Comparison of ENCODE assay signal across 9 cellular contexts in genomic region chr3:108088697-108089096, GRCh38. TPM values are rescaled to one million over a fixed set of nuclear protein-coding genes. Genes with fewer than 3 reads are reported as not detected.
DNase-seq lines count a peak whose midpoint lies in the region; ATAC-seq and TF ChIP-seq lines count a peak whose summit lies in the region.
"Had no signal": no experiment of that assay in that cellular context is flagged by ENCODE, and none has a peak within 500 bp of the region (broad histone marks: within the 10 kb centered on the region; RNA-seq: fewer than 3 reads in every experiment).

No MANE protein-coding gene starts in this region.

- ATAC-seq in heart left ventricle (no peak), Right ventricle myocardium inferior (no peak), HG02798 (IDR thresholded peaks at IDR 0.05; ENCODE audit: poor library complexity, unreplicated experiment) (peak; percentile 31), psoas muscle (no peak)

- no peaks in the 10 kb centered on the region for H3F3A ChIP-seq in OCI-LY1 (ENCODE audit: insufficient read depth, low read length)

- POLR2A ChIA-PET in HEK293T (lab: Yijun Ruan, JAX), result no interaction called here

- H3K4me2 ChIP-seq in OCI-LY1 (ENCODE audit: low read length), result peak overlapping the region; percentile 89

- H3K9me3 ChIP-seq in heart left ventricle (no peaks in the 10 kb centered on the region), OCI-LY1 (ENCODE audit: low read length) (no peaks in the 10 kb centered on the region), psoas muscle (no peaks in the 10 kb centered on the region)

- H3K4me1 ChIP-seq in heart left ventricle, result peaks cover 0 to 63% (median 19%) of the 10 kb centered on the region in 12 donors
- H3K4me1 ChIP-seq in OCI-LY1 (ENCODE audit: insufficient read depth, low read length, severe bottlenecking), result peaks cover 46% of the 10 kb centered on the region
- peaks cover 7% of the 10 kb centered on the region for H3K4me1 ChIP-seq in psoas muscle

- TF ChIP-seq CTCF in heart left ventricle (IDR thresholded peaks at IDR 0.05), result no peak
- TF ChIP-seq CTCF in OCI-LY1 (IDR thresholded peaks at IDR 0.05; ENCODE audit: low read length), result no peak
- no peak for TF ChIP-seq CTCF in psoas muscle (IDR thresholded peaks at IDR 0.05)

- no peaks in the 10 kb centered on the region for H3K27me3 ChIP-seq in heart left ventricle
- no peaks in the 10 kb centered on the region for H3K27me3 ChIP-seq in OCI-LY1 (ENCODE audit: insufficient read depth, low read length)
- no peaks in the 10 kb centered on the region for H3K27me3 ChIP-seq in psoas muscle (ENCODE audit: insufficient read depth in 3 of 3, low read length in 2 of 3)

- H3K27ac ChIP-seq in heart left ventricle (peak overlapping the region in 1 of 12 donors; percentile 97), OCI-LY1 (ENCODE audit: low read depth, low read length, poor library complexity, severe bottlenecking) (peak overlapping the region; percentile 24), psoas muscle (no peak overlapping the region)
- H3K27ac ChIP-seq: epithelial cell of prostate had no signal

- no peak overlapping the region for H2AFZ ChIP-seq in OCI-LY1 (ENCODE audit: low read length)

- no peaks in the 10 kb centered on the region for H3K9me2 ChIP-seq in OCI-LY1 (ENCODE audit: low read depth, low read length)

- CTCF ChIA-PET in HEK293T (lab: Yijun Ruan, JAX), result no interaction called here

- H3K79me2 ChIP-seq in OCI-LY1 (ENCODE audit: insufficient read depth, low read length), result peaks cover 67% of the 10 kb centered on the region

- H3K36me3 ChIP-seq in heart left ventricle (peaks cover 0 to 8% (median 0%) of the 10 kb centered on the region in 9 donors), OCI-LY1 (ENCODE audit: insufficient read depth, low read length) (peaks cover 16% of the 10 kb centered on the region; the same call in 1 of the 2 replicates), psoas muscle (ENCODE audit: insufficient read depth in 1 of 2, low read depth in 1 of 2) (no peaks in the 10 kb centered on the region)

- H4K20me1 ChIP-seq in OCI-LY1 (ENCODE audit: insufficient read depth, low read length), result no peaks in the 10 kb centered on the region

- DNase-seq in heart left ventricle, result no peak
- no peak for DNase-seq in Right ventricle myocardium inferior (ENCODE audit: missing footprints)
- peak; percentile 41 for DNase-seq in central memory CD4-positive, alpha-beta T cell
- DNase-seq in psoas muscle, result no peak
- DNase-seq in HEK293T (ENCODE audit: extremely low spot score), result no peak
- no peak for DNase-seq in activated gamma-delta T cell (lab: John Stamatoyannopoulos, UW)

- 22 to 50% (median 40%) methylated on average over 2 of the region's 2 CpGs for WGBS in heart left ventricle, 4 donors
- WGBS in psoas muscle, 3 donors, result 31 to 49% (median 36%) methylated on average over 2 of the region's 2 CpGs

- H3K4me3 ChIP-seq in heart left ventricle (peak overlapping the region in 10 of 12 donors; percentile 28 to 98 (median 92)), OCI-LY1 (ENCODE audit: low read depth, low read length, poor library complexity, severe bottlenecking) (peak overlapping the region; percentile 92), psoas muscle (peak overlapping the region; percentile 91)

- no peak for TF ChIP-seq POLR2A in heart left ventricle (IDR thresholded peaks at IDR 0.05)

- H3K9ac ChIP-seq in OCI-LY1 (ENCODE audit: low read length), result peak overlapping the region; percentile 91

- intact Hi-C loops in heart left ventricle (cut with DNase I), result loop anchor here in 2 of 10 donors (10.0 kb wide), 2 partner anchors 164 to 414 kb away; no protein-coding TSS in a partner anchor
- intact Hi-C loops in Right ventricle myocardium inferior (cut with DNase I), result loop anchor here (5.0 to 10.0 kb wide), 2 partner anchors 66 to 104 kb away; no protein-coding TSS in a partner anchor
- intact Hi-C loops in psoas muscle (cut with DNase I), result no loop called here

TF ChIP-seq in HEK293T, 16 proteins besides CTCF, POLR2A, EP300 and RAD21:
- TF ChIP-seq CTBP1 (IDR thresholded peaks at IDR 0.05; ENCODE audit: borderline replicate concordance) (no peak), L3MBTL2 (conservative IDR thresholded peaks at IDR 0.05) (no peak), TARDBP (IDR thresholded peaks at IDR 0.05) (no peak), BHLHE40 (IDR thresholded peaks at IDR 0.05; ENCODE audit: borderline replicate concordance) (no peak), ELF4 (IDR thresholded peaks at IDR 0.05) (no peak), FOXK2 (IDR thresholded peaks at IDR 0.05) (no peak), NFRKB (IDR thresholded peaks at IDR 0.05) (no peak), PKNOX1 (IDR thresholded peaks at IDR 0.05) (no peak), FOXA1 (IDR thresholded peaks at IDR 0.05) (no peak), LEF1 (IDR thresholded peaks at IDR 0.05; ENCODE audit: borderline replicate concordance) (no peak), FOXM1 (IDR thresholded peaks at IDR 0.05; ENCODE audit: borderline replicate concordance) (no peak), SP1 (IDR thresholded peaks at IDR 0.05) (no peak), HDGF (IDR thresholded peaks at IDR 0.05; ENCODE audit: borderline replicate concordance) (no peak), ARNT (IDR thresholded peaks at IDR 0.05) (no peak), SUZ12 (IDR thresholded peaks at IDR 0.05) (no peak), ZNF384 (IDR thresholded peaks at IDR 0.05) (no peak)

RNA-seq across cellular contexts. Expression of gene CD47, which starts 2.1 kb away (rescaled TPM):
- 10 to 100 TPM; 34.4 to 80.6 (median 45.2) TPM for total RNA-seq in heart left ventricle
- 10 to 100 TPM; 27.7 to 29.3 TPM for polyA plus RNA-seq in heart left ventricle
- 44.2 TPM for total RNA-seq in Right ventricle myocardium inferior
- 10 to 100 TPM; 12.9 to 26.5 (median 17.5) TPM for total RNA-seq in psoas muscle
- 10 to 100 TPM; 12.2 to 53.1 (median 14.7) TPM for polyA plus RNA-seq in psoas muscle
